In genomic region chr5:10248378-10249260, GRCh38 we compare ENCODE assay signal across 8 cellular contexts. TPM values are rescaled to one million over a fixed set of nuclear protein-coding genes. Genes with fewer than 3 reads are reported as not detected.
DNase-seq lines count a peak whose midpoint lies in the region; ATAC-seq and TF ChIP-seq lines count a peak whose summit lies in the region.

No MANE protein-coding gene starts in this region.

- H3K9me3 Mint-ChIP-seq in stimulated activated naive B cell treated with anti-CD40 and anti-IgM and Interleukin-4, amounts not matched to agents 10 μg/mL and 1 μg/mL and 100 μg/mL, for 72 hours: no peaks in the 10 kb centered on the region

- DNase-seq in activated CD4-positive, alpha-beta T cell treated with anti-CD3 and anti-CD28 coated beads for 48 hours: peak; percentile 28
- DNase-seq in activated CD4-positive, alpha-beta T cell treated with anti-CD3 and anti-CD28 coated beads, Interleukin-2, amount 50 U/mL, for 1 hour: no peak
- DNase-seq in left ventricle myocardium superior: peak; percentile 45
- DNase-seq in stimulated activated naive B cell treated with anti-CD40 and anti-IgM and Interleukin-4, amounts not matched to agents 10 μg/mL and 1 μg/mL and 100 μg/mL, for 72 hours: peak; percentile 1
- no peak for DNase-seq in GM19238 (ENCODE audit: insufficient read length, low spot score)
- DNase-seq in RPMI8226: no peak

- H3K4me1 Mint-ChIP-seq in stimulated activated naive B cell treated with anti-CD40 and anti-IgM and Interleukin-4, amounts not matched to agents 10 μg/mL and 1 μg/mL and 100 μg/mL, for 72 hours: peaks cover 22 to 33% of the 10 kb centered on the region in 2 donors

- ATAC-seq in HG02943 (IDR thresholded peaks at IDR 0.05; ENCODE audit: low read depth, unreplicated experiment) (peak; percentile 1), left ventricle myocardium superior (no peak)
- peak in 1 of 2 donors; percentile 0 for ATAC-seq in stimulated activated naive B cell treated with anti-CD40 and anti-IgM and Interleukin-4, amounts not matched to agents 10 μg/mL and 1 μg/mL and 100 μg/mL, for 72 hours (replicated peaks)

- intact Hi-C loops in left ventricle myocardium superior (cut with micrococcal nuclease): no loop called here

- peak overlapping the region; percentile 93 to 95 for H3K4me3 Mint-ChIP-seq in stimulated activated naive B cell treated with anti-CD40 and anti-IgM and Interleukin-4, amounts not matched to agents 10 μg/mL and 1 μg/mL and 100 μg/mL, for 72 hours

- TF ChIP-seq CTCF in WI38 (IDR thresholded peaks at IDR 0.05; ENCODE audit: low read depth, low read length): no peak

- H3K4me3 ChIP-seq in WI38 (ENCODE audit: low read depth, low read length): peak overlapping the region; percentile 96

- H3K27me3 Mint-ChIP-seq in stimulated activated naive B cell treated with anti-CD40 and anti-IgM and Interleukin-4, amounts not matched to agents 10 μg/mL and 1 μg/mL and 100 μg/mL, for 72 hours: no peaks in the 10 kb centered on the region

- peak overlapping the region; percentile 100 for H3K27ac Mint-ChIP-seq in stimulated activated naive B cell treated with anti-CD40 and anti-IgM and Interleukin-4, amounts not matched to agents 10 μg/mL and 1 μg/mL and 100 μg/mL, for 72 hours

- peaks cover 8 to 23% of the 10 kb centered on the region in 2 donors for H3K36me3 Mint-ChIP-seq in stimulated activated naive B cell treated with anti-CD40 and anti-IgM and Interleukin-4, amounts not matched to agents 10 μg/mL and 1 μg/mL and 100 μg/mL, for 72 hours

RNA-seq across cellular contexts. Expression of gene ATPSCKMT, which starts 1.1 kb away (rescaled TPM):
- total RNA-seq in left ventricle myocardium superior: 19.6 TPM

RNA-seq across cellular contexts. Expression of gene CCT5, which starts 1.5 kb away (rescaled TPM):
- 95.8 TPM for total RNA-seq in left ventricle myocardium superior

RNA-seq across cellular contexts. Expression of gene CMBL, which starts 59.1 kb away (rescaled TPM):
- 48.6 TPM for total RNA-seq in left ventricle myocardium superior

Comparison
In these comparisons a context has a peak if more than half of its experiments do, and no peak if none do; other contexts are left out.
1. DNase-seq: peak in activated CD4-positive, alpha-beta T cell treated with anti-CD3 and anti-CD28 coated beads for 48 hours (single experiment), left ventricle myocardium superior (single experiment) and stimulated activated naive B cell treated with anti-CD40 and anti-IgM and Interleukin-4, amounts not matched to agents 10 μg/mL and 1 μg/mL and 100 μg/mL, for 72 hours (single experiment); none in activated CD4-positive, alpha-beta T cell treated with anti-CD3 and anti-CD28 coated beads, Interleukin-2, amount 50 U/mL, for 1 hour (single experiment), GM19238 (single experiment) and RPMI8226 (single experiment).